18 cellular contexts compared by ENCODE assay signal in the genomic region with DNA sequence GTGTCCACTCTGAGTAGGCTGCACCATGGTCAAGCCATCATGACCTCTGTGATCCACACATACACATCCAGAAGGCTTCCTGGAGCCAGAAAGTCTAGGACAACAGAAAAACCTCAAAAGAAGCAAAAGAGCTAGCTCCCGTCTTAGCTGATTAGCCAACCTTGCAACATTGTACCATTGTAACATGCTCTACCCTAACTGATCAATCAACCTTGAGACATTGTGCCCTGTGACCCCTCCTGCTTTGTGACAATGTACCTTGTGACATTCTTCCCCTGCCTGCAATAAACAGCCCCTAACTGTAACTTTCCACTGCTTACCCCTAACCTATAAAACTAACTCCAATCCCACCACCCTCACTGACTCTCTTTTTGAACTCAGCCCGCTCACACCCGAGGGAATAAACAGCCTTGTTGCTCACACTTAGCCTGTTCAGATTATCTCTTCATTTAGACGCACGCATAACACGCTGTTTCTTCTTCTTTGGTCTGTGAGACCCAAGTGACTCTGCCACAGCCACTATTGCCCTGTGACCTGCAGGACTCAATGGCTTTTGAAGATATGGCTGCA.
"Had no signal": no experiment of that assay in that cellular context is flagged by ENCODE, and none has a peak within 500 bp of the region (broad histone marks: within the 10 kb centered on the region; RNA-seq: fewer than 3 reads in every experiment).

No MANE protein-coding gene starts in this region.

- H3K27me3 ChIP-seq: esophagus squamous epithelium, gastroesophageal sphincter, neutrophil, right atrium auricular region, stomach, uterus had no signal

- H3K4me3 ChIP-seq: esophagus squamous epithelium, gastroesophageal sphincter, left ventricle myocardium inferior, lower lobe of right lung, right atrium auricular region, stomach, uterus had no signal

- H3K9me3 ChIP-seq: lower lobe of right lung, neutrophil, right atrium auricular region, uterus had no signal

- ATAC-seq: effector memory CD8-positive, alpha-beta T cell; gastroesophageal sphincter; lower lobe of right lung; natural killer cell had no signal

- H3K4me1 ChIP-seq: esophagus squamous epithelium, gastroesophageal sphincter, left ventricle myocardium inferior, lower lobe of right lung, right atrium auricular region, stomach, uterus had no signal

- H3K36me3 ChIP-seq: esophagus squamous epithelium, gastroesophageal sphincter, left ventricle myocardium inferior, lower lobe of right lung, neutrophil, right atrium auricular region, stomach, uterus had no signal

- H3K27ac ChIP-seq: epithelial cell of prostate, esophagus squamous epithelium, gastroesophageal sphincter, left ventricle myocardium inferior, lower lobe of right lung, neutrophil, right atrium auricular region, stomach, uterus had no signal

- DNase-seq: effector memory CD8-positive, alpha-beta T cell; esophagus squamous epithelium; foreskin fibroblast; glutamatergic neuron; islet precursor cell; left ventricle myocardium inferior; lower lobe of right lung; natural killer cell; small intestine; stimulated activated CD4-positive, alpha-beta T cell treated with anti-CD3 and anti-CD28 coated beads, Interleukin-12 subunit alpha, Interleukin-12 subunit beta, amount 100 ng/mL, for 4 hours; stimulated activated naive CD4-positive, alpha-beta T cell; stomach; substantia nigra; uterus had no signal
